ENCODE assay signal across 19 cellular contexts in the genomic region with DNA sequence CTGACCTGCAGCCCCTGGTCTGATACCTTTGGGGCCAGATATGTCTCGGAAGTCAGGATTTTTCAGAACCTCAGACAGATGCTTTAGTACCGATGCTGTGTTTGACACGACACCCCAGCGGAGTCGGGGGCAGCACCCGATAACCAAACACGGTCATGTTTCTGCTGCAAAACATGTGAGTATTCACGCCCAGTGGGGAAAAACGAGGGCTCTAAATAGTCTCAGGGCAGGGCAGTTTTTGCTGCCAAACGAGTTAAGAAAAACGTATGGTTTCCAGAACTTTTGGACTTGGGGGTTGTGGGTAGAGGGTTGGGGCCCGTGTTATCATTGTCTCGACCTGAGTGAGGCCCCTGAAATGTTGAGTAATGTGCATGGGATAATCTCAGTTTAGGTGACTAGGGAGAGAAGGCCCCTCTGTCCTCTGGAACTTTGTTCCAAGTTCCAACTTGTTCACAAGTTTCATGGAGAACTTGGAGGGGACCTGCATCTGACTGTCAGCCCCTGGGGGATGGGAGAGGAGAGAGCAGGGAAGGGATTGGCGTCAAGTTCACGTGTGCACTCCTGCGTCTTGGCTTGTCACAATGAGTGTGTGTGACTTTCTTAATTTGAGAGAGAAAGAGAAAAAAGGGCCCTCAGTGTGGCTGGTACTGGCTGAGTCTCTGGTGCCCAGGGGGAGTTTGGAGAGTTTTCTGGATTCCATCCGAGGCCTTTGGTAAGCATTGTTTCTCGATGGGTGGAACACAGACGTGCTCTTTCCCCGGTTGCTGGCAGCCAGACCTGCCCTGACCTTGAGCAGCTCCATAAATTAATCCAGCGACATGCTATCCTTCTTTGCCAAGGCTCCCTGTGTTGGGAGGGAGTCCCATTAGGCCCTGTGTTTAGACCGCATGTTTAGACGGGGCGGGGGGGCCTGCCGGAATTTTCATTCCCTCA.
DNase-seq lines count a peak whose midpoint lies in the region; ATAC-seq, FAIRE-seq and TF ChIP-seq lines count a peak whose summit lies in the region.
"Had no signal": no experiment of that assay in that cellular context is flagged by ENCODE, and none has a peak within 500 bp of the region (broad histone marks: within the 10 kb centered on the region; RNA-seq: fewer than 3 reads in every experiment).

No MANE protein-coding gene starts in this region.

- peak; percentile 53 to 83 (median 73) for ATAC-seq in psoas muscle
- no peak for ATAC-seq in activated CD8-positive, alpha-beta T cell treated with anti-CD3 and anti-CD28 coated beads for 36 hours
- ATAC-seq in HG03432 (IDR thresholded peaks at IDR 0.05; ENCODE audit: unreplicated experiment), result no peak
- ATAC-seq in HG02973 (IDR thresholded peaks at IDR 0.05; ENCODE audit: unreplicated experiment), result no peak
- ATAC-seq: A549; activated CD4-positive, alpha-beta T cell treated with anti-CD3 and anti-CD28 coated beads for 36 hours; activated T-cell treated with anti-CD3 and anti-CD28 coated beads, Interleukin-2, amount 50 U/mL, for 4 hours; natural killer cell; Panc1; T-helper 17 cell had no signal

- no peak overlapping the region for H3K4me3 ChIP-seq in keratinocyte (ENCODE audit: control insufficient read depth in 2 of 3, extremely low read depth in 1 of 3, insufficient read depth in 2 of 3, low read depth in 1 of 3, low read length in 3 of 3)
- no peak overlapping the region for H3K4me3 ChIP-seq in psoas muscle
- H3K4me3 ChIP-seq: A549, dorsolateral prefrontal cortex, skin epidermis, thyroid gland had no signal

- TF ChIP-seq CTCF in keratinocyte (optimal IDR thresholded peaks at IDR 0.05 in 1 of 3, IDR thresholded peaks at IDR 0.05 in 1 of 3, conservative IDR thresholded peaks at IDR 0.05 in 1 of 3; ENCODE audit: extremely low read depth in 1 of 3, insufficient read depth in 2 of 3, low read length in 3 of 3) (no peak), psoas muscle (IDR thresholded peaks at IDR 0.05) (no peak)
- TF ChIP-seq CTCF in activated CD8-positive, alpha-beta T cell treated with anti-CD3 and anti-CD28 coated beads for 36 hours (IDR thresholded peaks at IDR 0.05), result no peak

- intact Hi-C loops in psoas muscle (cut with DNase I), result no loop called here
- intact Hi-C loops in activated CD8-positive, alpha-beta T cell treated with anti-CD3 and anti-CD28 coated beads for 36 hours (cut with micrococcal nuclease), result no loop called here

- H3K36me3 Mint-ChIP-seq in activated CD8-positive, alpha-beta T cell treated with anti-CD3 and anti-CD28 coated beads for 36 hours (ENCODE audit: low read depth), result no peaks in the 10 kb centered on the region
- H3K36me3 Mint-ChIP-seq: natural killer cell had no signal

- no peaks in the 10 kb centered on the region for H3K27me3 Mint-ChIP-seq in activated CD8-positive, alpha-beta T cell treated with anti-CD3 and anti-CD28 coated beads for 36 hours

- H3K4me1 ChIP-seq in keratinocyte (ENCODE audit: control insufficient read depth, extremely low read depth, insufficient read depth, low read length) (peaks cover 15% of the 10 kb centered on the region), psoas muscle (peaks cover 55% of the 10 kb centered on the region)

- H3K9me1 ChIP-seq in keratinocyte (ENCODE audit: control insufficient read depth, extremely low read depth, insufficient read depth, low read length), result no peaks in the 10 kb centered on the region

- no peak overlapping the region for H3K27ac ChIP-seq in keratinocyte (ENCODE audit: control insufficient read depth, insufficient read depth, low read length)
- H3K27ac ChIP-seq in psoas muscle, result peak overlapping the region; percentile 62
- H3K27ac ChIP-seq: A549, dorsolateral prefrontal cortex, thyroid gland had no signal

- POLR2A ChIA-PET in activated CD8-positive, alpha-beta T cell treated with anti-CD3 and anti-CD28 coated beads for 36 hours (lab: Charles Lee), result no interaction called here

- no peak for FAIRE-seq in keratinocyte (lab: Jason Lieb, UNC)
- FAIRE-seq: A549 had no signal

- H3K9ac ChIP-seq in keratinocyte (ENCODE audit: control insufficient read depth, extremely low read depth, insufficient read depth, low read length), result no peak overlapping the region

- H4K20me1 ChIP-seq in keratinocyte (ENCODE audit: control insufficient read depth, extremely low read depth, insufficient read depth, low read length), result no peaks in the 10 kb centered on the region

- H3K27ac Mint-ChIP-seq in activated CD8-positive, alpha-beta T cell treated with anti-CD3 and anti-CD28 coated beads for 36 hours, result no peak overlapping the region
- H3K27ac Mint-ChIP-seq: activated CD4-positive, alpha-beta T cell treated with anti-CD3 and anti-CD28 coated beads for 36 hours; natural killer cell; T-helper 17 cell had no signal

- peak overlapping the region; percentile 20 for H3K4me2 ChIP-seq in keratinocyte (ENCODE audit: control insufficient read depth, extremely low read depth, insufficient read depth, low read depth, low read length)
- H3K4me2 ChIP-seq: A549 had no signal

- H3K36me3 ChIP-seq in keratinocyte (ENCODE audit: control insufficient read depth in 2 of 2, extremely low read depth in 1 of 2, insufficient read depth in 2 of 2, low read length in 2 of 2) (no peaks in the 10 kb centered on the region), psoas muscle (ENCODE audit: insufficient read depth in 1 of 2, low read depth in 1 of 2) (no peaks in the 10 kb centered on the region)
- H3K36me3 ChIP-seq: thyroid gland had no signal

- peak overlapping the region; percentile 10 for H2AFZ ChIP-seq in keratinocyte (ENCODE audit: control insufficient read depth, low read length)

- dilution Hi-C loops in keratinocyte (cut with MboI; ENCODE audit: extremely low pct_ligation_motif_present, low sequenced_read_pairs), result no loop called here

- H3K9me3 ChIP-seq in keratinocyte (ENCODE audit: control insufficient read depth, low read depth, low read length) (no peaks in the 10 kb centered on the region), psoas muscle (no peaks in the 10 kb centered on the region)
- H3K9me3 ChIP-seq: A549, thyroid gland had no signal

- peak; percentile 57 for DNase-seq in AG08395 (ENCODE audit: low spot score)
- DNase-seq in astrocyte of the hippocampus (ENCODE audit: low read depth, low spot score), result peak; percentile 45
- DNase-seq in keratinocyte (ENCODE audit: low read depth, low spot score), result no peak
- peak in 1 of 2 donors; percentile 76 for DNase-seq in psoas muscle
- no peak for DNase-seq in cerebellar cortex (ENCODE audit: low spot score)
- no peak for DNase-seq in activated CD8-positive, alpha-beta T cell treated with anti-CD3 and anti-CD28 coated beads for 36 hours
- DNase-seq: activated CD4-positive, alpha-beta T cell treated with anti-CD3 and anti-CD28 coated beads for 36 hours; activated T-cell treated with anti-CD3 and anti-CD28 coated beads, Interleukin-2, amount 50 U/mL, for 4 hours; DMS 273 treated with DMSO at 0.1 percent for 48 hours; dorsolateral prefrontal cortex; natural killer cell; NCI-H510A treated with DMSO at 0.1 percent for 48 hours; T-helper 17 cell; thyroid gland had no signal

- 39 to 44% (median 40%) methylated on average over 25 of the region's 25 CpGs for WGBS in psoas muscle, 3 donors

- H3K9me3 Mint-ChIP-seq in activated CD8-positive, alpha-beta T cell treated with anti-CD3 and anti-CD28 coated beads for 36 hours, result no peaks in the 10 kb centered on the region
- H3K9me3 Mint-ChIP-seq: activated T-cell treated with anti-CD3 and anti-CD28 coated beads, Interleukin-2, amount 50 U/mL, for 4 hours; natural killer cell had no signal

- H3K4me3 Mint-ChIP-seq in activated CD8-positive, alpha-beta T cell treated with anti-CD3 and anti-CD28 coated beads for 36 hours, result no peak overlapping the region
- H3K4me3 Mint-ChIP-seq: activated CD4-positive, alpha-beta T cell treated with anti-CD3 and anti-CD28 coated beads for 36 hours; activated T-cell treated with anti-CD3 and anti-CD28 coated beads, Interleukin-2, amount 50 U/mL, for 4 hours; natural killer cell; T-helper 17 cell had no signal

- no peaks in the 10 kb centered on the region for H3K79me2 ChIP-seq in keratinocyte (ENCODE audit: control insufficient read depth, insufficient read depth, low read length)

- H3K27me3 ChIP-seq in keratinocyte (ENCODE audit: control insufficient read depth, extremely low read depth, insufficient read depth, low read length), result no peaks in the 10 kb centered on the region
- H3K27me3 ChIP-seq in psoas muscle (ENCODE audit: insufficient read depth in 3 of 3, low read length in 2 of 3), result no peaks in the 10 kb centered on the region
- H3K27me3 ChIP-seq: dorsolateral prefrontal cortex, thyroid gland had no signal

- H3K4me1 Mint-ChIP-seq in activated CD8-positive, alpha-beta T cell treated with anti-CD3 and anti-CD28 coated beads for 36 hours (ENCODE audit: low read depth), result no peaks in the 10 kb centered on the region
- H3K4me1 Mint-ChIP-seq: activated CD4-positive, alpha-beta T cell treated with anti-CD3 and anti-CD28 coated beads for 36 hours; natural killer cell; T-helper 17 cell had no signal

- CTCF ChIA-PET in activated CD8-positive, alpha-beta T cell treated with anti-CD3 and anti-CD28 coated beads for 36 hours (lab: Charles Lee), result interaction anchor here (1.0 kb wide), 1 partner anchor 49 kb away, joined by 3 read pairs; no protein-coding TSS in a partner anchor

Comparison
In these comparisons a context has a peak if more than half of its experiments do, and no peak if none do; other contexts are left out.
1. DNase-seq: peak in AG08395 (single experiment) and astrocyte of the hippocampus (single experiment); none in keratinocyte (single experiment), cerebellar cortex (single experiment) and activated CD8-positive, alpha-beta T cell treated with anti-CD3 and anti-CD28 coated beads for 36 hours (single experiment).
2. ATAC-seq: peak in psoas muscle (4 of 4); none in activated CD8-positive, alpha-beta T cell treated with anti-CD3 and anti-CD28 coated beads for 36 hours (single experiment), HG03432 (single experiment) and HG02973 (single experiment).